23 cellular contexts compared by ENCODE assay signal in the genomic region with DNA sequence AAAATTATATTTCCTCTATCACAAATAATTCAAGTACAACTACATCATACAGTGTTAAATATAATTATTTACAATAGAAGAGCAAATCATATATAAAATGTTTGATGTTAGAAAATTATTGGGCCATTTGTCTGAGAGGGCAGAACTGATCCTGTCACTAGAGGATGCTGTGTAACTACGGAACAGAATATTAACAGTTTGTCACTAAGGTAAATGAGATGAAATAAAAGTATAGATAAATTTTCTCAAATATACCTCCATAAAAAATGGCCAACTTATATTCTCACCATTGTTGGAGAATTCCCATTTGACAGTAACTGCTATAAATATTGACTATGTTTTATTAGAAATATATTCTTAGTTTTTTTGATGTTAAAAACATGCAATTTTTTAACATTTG.
DNase-seq lines count a peak whose midpoint lies in the region; ATAC-seq and TF ChIP-seq lines count a peak whose summit lies in the region.
"Had no signal": no experiment of that assay in that cellular context is flagged by ENCODE, and none has a peak within 500 bp of the region (broad histone marks: within the 10 kb centered on the region; RNA-seq: fewer than 3 reads in every experiment).

No MANE protein-coding gene starts in this region.

- no peak overlapping the region for H3K9ac ChIP-seq in smooth muscle cell (ENCODE audit: low read depth)

- WGBS in hepatocyte (ENCODE audit: low lambda C conversion rate, missing lambda C conversion rate) = 77% methylated on average over 1 of the region's 1 CpG
- 81% methylated on average over 1 of the region's 1 CpG for WGBS in smooth muscle cell (ENCODE audit: low lambda C conversion rate)

- peak; percentile 7 for DNase-seq in NCI-H82 (lab: John Stamatoyannopoulos, UW)
- no peak for DNase-seq in NCI-H82 treated with DMSO at 0.1 percent for 48 hours (lab: John Stamatoyannopoulos, UW; ENCODE audit: unreplicated experiment)
- DNase-seq in Panc1 (ENCODE audit: low read depth, low spot score) = no peak
- no peak for DNase-seq in hepatocyte (ENCODE audit: low spot score)
- DNase-seq in smooth muscle cell (lab: John Stamatoyannopoulos, UW; ENCODE audit: unreplicated experiment) = no peak
- no peak for DNase-seq in Right ventricle myocardium inferior (ENCODE audit: missing footprints)
- no peak for DNase-seq in NCI-H2081 treated with DMSO at 0.1 percent for 48 hours (lab: John Stamatoyannopoulos, UW)
- DNase-seq: activated B cell treated with CpG ODN at 0.5 μM for 24 hours; activated CD8-positive, alpha-beta memory T cell treated with anti-CD3 and anti-CD28 coated beads for 24 hours; activated naive CD8-positive, alpha-beta T cell treated with anti-CD3 and anti-CD28 coated beads, Interleukin-2, amount 10 ng/mL, durations not matched to agents 7 days and 5 days; C1 segment of cervical spinal cord; dermis blood vessel endothelial cell; DMS153; natural killer cell; NCI-H1417 treated with DMSO at 0.1 percent for 48 hours; NCI-H2227 treated with DMSO at 0.1 percent for 48 hours; SHP77; T-helper 2 cell; thyroid gland had no signal

- H2AFZ ChIP-seq in hepatocyte (no peak overlapping the region), smooth muscle cell (ENCODE audit: low read depth) (no peak overlapping the region)

- ATAC-seq in Panc1 (no peak), esophagus mucosa (no peak), Right ventricle myocardium inferior (no peak)
- ATAC-seq: A549, natural killer cell had no signal

- H4K20me1 ChIP-seq in hepatocyte (ENCODE audit: insufficient read depth, poor library complexity, severe bottlenecking) = no peaks in the 10 kb centered on the region
- H4K20me1 ChIP-seq in smooth muscle cell (ENCODE audit: low read depth) = no peaks in the 10 kb centered on the region

- no peaks in the 10 kb centered on the region for H3K36me3 ChIP-seq in Panc1 (ENCODE audit: control insufficient read depth, insufficient read depth, low read length)
- H3K36me3 ChIP-seq in hepatocyte (replicated peaks; ENCODE audit: insufficient read depth, low read depth) = no peaks in the 10 kb centered on the region
- H3K36me3 ChIP-seq in smooth muscle cell (ENCODE audit: low read depth) = no peaks in the 10 kb centered on the region
- H3K36me3 ChIP-seq: breast epithelium, thyroid gland had no signal

- no TSS peak for BruUV-seq in Panc1 (replicated peaks; lab: Mats Ljungman, UMichigan)

- TF ChIP-seq CTCF in Panc1 (IDR thresholded peaks at IDR 0.05) (peak; percentile 53; the same call in 1 of the 2 replicates), hepatocyte (IDR thresholded peaks at IDR 0.05; ENCODE audit: poor library complexity) (peak; percentile 61), smooth muscle cell (IDR thresholded peaks at IDR 0.05; ENCODE audit: borderline replicate concordance, insufficient read depth, poor library complexity, severe bottlenecking) (peak; percentile 53)

- in situ Hi-C loops in Panc1 (cut with HindIII; ENCODE audit: low pct_unique_long_range_greater_than_20kb, low sequenced_read_pairs) = no loop called here

- H3K27me3 ChIP-seq in Panc1 (ENCODE audit: control insufficient read depth, insufficient read depth, low read length) (no peaks in the 10 kb centered on the region), hepatocyte (no peaks in the 10 kb centered on the region), smooth muscle cell (ENCODE audit: low read depth) (no peaks in the 10 kb centered on the region)
- H3K27me3 ChIP-seq: breast epithelium, thyroid gland had no signal

- intact Hi-C loops in Panc1 (cut with micrococcal nuclease; ENCODE audit: unreplicated experiment) (no loop called here), Right ventricle myocardium inferior (cut with DNase I) (no loop called here)

- H3K4me3 ChIP-seq in Panc1 (ENCODE audit: low read depth in 2 of 2, low read length in 2 of 2) (no peak overlapping the region), hepatocyte (no peak overlapping the region), smooth muscle cell (no peak overlapping the region)
- H3K4me3 ChIP-seq: A549, breast epithelium, lung, thyroid gland had no signal

- no peaks in the 10 kb centered on the region for H3F3A ChIP-seq in smooth muscle cell (ENCODE audit: low read depth)

- POLR2A ChIA-PET in Panc1 (lab: Charles Lee) = no interaction called here

- H3K4me1 ChIP-seq in Panc1 (ENCODE audit: control insufficient read depth, insufficient read depth, low read length) (no peaks in the 10 kb centered on the region), hepatocyte (ENCODE audit: insufficient read depth) (no peaks in the 10 kb centered on the region), smooth muscle cell (ENCODE audit: low read depth) (no peaks in the 10 kb centered on the region)
- H3K4me1 ChIP-seq: A549, breast epithelium, thyroid gland had no signal

- H3K27ac ChIP-seq in Panc1 (ENCODE audit: low read length) (no peak overlapping the region), hepatocyte (no peak overlapping the region), smooth muscle cell (ENCODE audit: low read depth) (no peak overlapping the region)
- H3K27ac ChIP-seq: A549, breast epithelium, thyroid gland had no signal

- H3K79me2 ChIP-seq in hepatocyte (no peaks in the 10 kb centered on the region), smooth muscle cell (ENCODE audit: low read depth) (no peaks in the 10 kb centered on the region)

- H3K9me3 ChIP-seq in Panc1 (ENCODE audit: control insufficient read depth, insufficient read depth, low read depth, low read length) = no peaks in the 10 kb centered on the region
- no peaks in the 10 kb centered on the region for H3K9me3 ChIP-seq in hepatocyte (ENCODE audit: low read depth)
- H3K9me3 ChIP-seq in smooth muscle cell (replicated peaks; ENCODE audit: low read depth) = no peaks in the 10 kb centered on the region
- H3K9me3 ChIP-seq: A549, breast epithelium, thyroid gland had no signal

- CTCF ChIA-PET in Panc1 (lab: Charles Lee) = no interaction called here

- no peak overlapping the region for H3K4me2 ChIP-seq in hepatocyte
- H3K4me2 ChIP-seq in smooth muscle cell = no peak overlapping the region
- H3K4me2 ChIP-seq: A549 had no signal

- no peaks in the 10 kb centered on the region for H3K9me2 ChIP-seq in hepatocyte (replicated peaks; ENCODE audit: insufficient read depth)
